Comparison of ENCODE assay signal across 1 cellular context in the genomic region with DNA sequence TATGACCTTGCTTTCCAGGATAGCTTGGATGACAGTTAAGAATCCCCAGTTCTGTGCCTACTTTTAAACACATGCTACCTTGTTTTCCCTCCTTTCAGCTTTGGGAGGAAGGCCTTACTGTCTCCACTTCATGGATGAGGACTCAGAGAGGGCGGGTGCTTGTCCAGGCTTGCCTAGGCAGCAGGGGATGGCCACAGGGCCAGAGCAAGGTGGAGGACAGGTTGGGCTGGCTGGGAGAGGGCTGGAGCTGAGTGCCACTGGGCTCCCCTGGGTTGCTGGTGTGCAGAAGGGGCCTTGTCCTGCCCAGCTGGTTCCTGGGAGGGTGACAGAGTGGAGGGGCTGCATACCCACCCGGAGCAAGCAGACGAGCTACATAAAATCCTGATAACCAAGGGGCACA.
TF ChIP-seq lines count a peak whose summit lies in the region.

No MANE protein-coding gene starts in this region.

TF ChIP-seq in H1, 55 proteins besides CTCF, POLR2A, EP300 and RAD21:
- TF ChIP-seq SP1 (IDR thresholded peaks at IDR 0.05; ENCODE audit: low read depth, low read length) (no peak), SP2 (IDR thresholded peaks at IDR 0.05; ENCODE audit: low read length) (no peak), GTF2F1 (IDR thresholded peaks at IDR 0.05; ENCODE audit: borderline replicate concordance, low read depth, low read length) (no peak), HDAC2 (IDR thresholded peaks at IDR 0.05; ENCODE audit: borderline replicate concordance in 1 of 2, low read depth in 2 of 2, low read length in 2 of 2) (no peak), EZH2 (IDR thresholded peaks at IDR 0.05; ENCODE audit: low read depth, low read length, severe bottlenecking) (no peak), ZNF274 (IDR thresholded peaks at IDR 0.05; ENCODE audit: borderline replicate concordance, extremely low read depth, low read length) (no peak)
